In genomic region chr19:8324186-8325050, GRCh38 we compare ENCODE assay signal across 12 cellular contexts. TPM values are rescaled to one million over a fixed set of nuclear protein-coding genes. Genes with fewer than 3 reads are reported as not detected.
DNase-seq lines count a peak whose midpoint lies in the region; ATAC-seq, FAIRE-seq and TF ChIP-seq lines count a peak whose summit lies in the region.
"Had no signal": no experiment of that assay in that cellular context is flagged by ENCODE, and none has a peak within 500 bp of the region (broad histone marks: within the 10 kb centered on the region; RNA-seq: fewer than 3 reads in every experiment).

No MANE protein-coding gene starts in this region.

- H3K4me3 Mint-ChIP-seq in endothelial cell (ENCODE audit: unreplicated experiment), result no peak overlapping the region

- H3K4me1 ChIP-seq in kidney (ENCODE audit: control insufficient read depth in 1 of 2, insufficient read depth in 1 of 2, low read depth in 1 of 2, low read length in 2 of 2) (peaks cover 10 to 22% of the 10 kb centered on the region in 2 donors), stomach (peaks cover 20 to 44% (median 32%) of the 10 kb centered on the region in 4 donors)

- H3K9me3 ChIP-seq in SK-N-MC (ENCODE audit: low read depth, low read length) (no peaks in the 10 kb centered on the region), kidney (ENCODE audit: control insufficient read depth in 1 of 2, low read length in 2 of 2) (no peaks in the 10 kb centered on the region), stomach (no peaks in the 10 kb centered on the region)
- H3K9me3 ChIP-seq: left lung, Peyer's patch had no signal

- TF ChIP-seq CTCF in kidney (IDR thresholded peaks at IDR 0.05; ENCODE audit: borderline replicate concordance, extremely low read depth, insufficient read depth) (peak; percentile 13), endothelial cell (IDR thresholded peaks at IDR 0.05; ENCODE audit: unreplicated experiment) (no peak), stomach (IDR thresholded peaks at IDR 0.05) (no peak)

- WGBS in stomach, 5 donors, result 70 to 93% (median 73%) methylated on average over 3 to 17 of the region's 17 CpGs

- H3K36me3 ChIP-seq in H7 (replicated peaks; ENCODE audit: control insufficient read depth, insufficient read depth, low read length) (peaks cover 12% of the 10 kb centered on the region), SK-N-MC (ENCODE audit: insufficient read depth, low read length) (peaks cover 30% of the 10 kb centered on the region), kidney (ENCODE audit: control insufficient read depth in 1 of 2, insufficient read depth in 2 of 2, low read length in 2 of 2) (peaks cover 2 to 7% of the 10 kb centered on the region in 2 donors), stomach (peaks cover 15 to 24% (median 22%) of the 10 kb centered on the region in 4 donors)

- no peak for TF ChIP-seq EP300 in stomach (IDR thresholded peaks at IDR 0.05)

- H3K4me3 ChIP-seq in H7 (ENCODE audit: insufficient read depth, low read depth, low read length), result no peak overlapping the region
- H3K4me3 ChIP-seq in SK-N-MC, result no peak overlapping the region
- H3K4me3 ChIP-seq in kidney (ENCODE audit: low read length in 2 of 2), result no peak overlapping the region
- H3K4me3 ChIP-seq in stomach, result no peak overlapping the region
- H3K4me3 ChIP-seq: left lung, Peyer's patch had no signal

- FAIRE-seq in kidney (lab: Jason Lieb, UNC), result no peak

- H3K27ac ChIP-seq in SK-N-MC (0 out of 2 replicates have a peak overlapping the region, but pooled peaks have one; percentile 87), kidney (ENCODE audit: low read depth in 2 of 2, low read length in 2 of 2) (no peak overlapping the region), stomach (no peak overlapping the region)
- H3K27ac ChIP-seq: left lung had no signal

- peak; percentile 46 for DNase-seq in DMS53 treated with DMSO at 0.1 percent for 48 hours (lab: John Stamatoyannopoulos, UW; ENCODE audit: unreplicated experiment)
- DNase-seq in H7, result peak; percentile 74
- DNase-seq in SK-N-MC (ENCODE audit: low read depth, low spot score), result no peak
- no peak for DNase-seq in kidney
- no peak for DNase-seq in endothelial cell (ENCODE audit: low spot score)
- DNase-seq in stomach, result no peak
- DNase-seq: activated CD4-positive, alpha-beta T cell treated with anti-CD3 and anti-CD28 coated beads for 4 hours; NCI-H1048; Peyer's patch had no signal

- ATAC-seq in GM21526 (IDR thresholded peaks at IDR 0.05; ENCODE audit: low FRiP score, unreplicated experiment) (no peak), GM18873 (IDR thresholded peaks at IDR 0.05; ENCODE audit: low FRiP score, unreplicated experiment) (no peak)
- ATAC-seq: left lung had no signal

- H3K36me3 Mint-ChIP-seq in endothelial cell (ENCODE audit: low read depth, unreplicated experiment), result peaks cover 29% of the 10 kb centered on the region

- no peak overlapping the region for H3K27ac Mint-ChIP-seq in endothelial cell (ENCODE audit: unreplicated experiment)

- no peaks in the 10 kb centered on the region; the same call in 1 of the 2 replicates for H3K27me3 ChIP-seq in H7 (ENCODE audit: control insufficient read depth, insufficient read depth, low read length)
- H3K27me3 ChIP-seq in stomach, result no peaks in the 10 kb centered on the region
- H3K27me3 ChIP-seq: left lung, Peyer's patch had no signal

- peaks cover 34% of the 10 kb centered on the region for H3K4me1 Mint-ChIP-seq in endothelial cell (ENCODE audit: unreplicated experiment)

- H3K9me3 Mint-ChIP-seq in endothelial cell (ENCODE audit: unreplicated experiment), result no peaks in the 10 kb centered on the region

- H3K27me3 Mint-ChIP-seq in endothelial cell (ENCODE audit: unreplicated experiment), result peaks cover 24% of the 10 kb centered on the region

- intact Hi-C loops in kidney (cut with DNase I) (no loop called here), stomach (cut with DNase I; ENCODE audit: low total_unique reads) (no loop called here)

- H3K9ac ChIP-seq in SK-N-MC (ENCODE audit: insufficient read length) (no peak overlapping the region), kidney (ENCODE audit: low read length in 2 of 2) (no peak overlapping the region)

- TF ChIP-seq POLR2A in stomach (IDR thresholded peaks at IDR 0.05), result no peak

RNA-seq across cellular contexts. Expression of gene RPS28, which starts 3.1 kb away (rescaled TPM):
- total RNA-seq in H7 (2014; rRNA removed; shearing (Covaris generic)), result 512 and 545 TPM in 2 replicates
- total RNA-seq in kidney (1,258 TPM), endothelial cell (ENCODE audit: unreplicated experiment) (1,732 TPM), stomach (1,000 to 10,000 TPM in 2 of 5 donors, 100 to 1,000 TPM in 3; 335 to 2,088 (median 520) TPM)
- polyA plus RNA-seq in kidney (ENCODE audit: insufficient read depth, low read depth, low replicate concordance) (1,887 TPM), stomach (1,000 to 10,000 TPM in 1 of 3 donors, 100 to 1,000 TPM in 2; 778 to 1,474 (median 861) TPM)

RNA-seq across cellular contexts. Expression of gene NDUFA7, which starts 3.2 kb away (rescaled TPM):
- 103 and 117 TPM in 2 replicates for total RNA-seq in H7 (2014; rRNA removed; shearing (Covaris generic))
- total RNA-seq in kidney, result 51.2 TPM
- 304 TPM for polyA plus RNA-seq in kidney (ENCODE audit: insufficient read depth, low read depth, low replicate concordance)
- total RNA-seq in endothelial cell (ENCODE audit: unreplicated experiment), result 39.9 TPM
- total RNA-seq in stomach, result 10 to 100 TPM in 2 of 5 donors, 1 to 10 TPM in 3; 3.6 to 13.8 (median 9.6) TPM
- 100 to 1,000 TPM; 127 to 171 (median 150) TPM for polyA plus RNA-seq in stomach

RNA-seq across cellular contexts. Expression of gene CD320, which starts 16.3 kb away (rescaled TPM):
- 127 and 159 TPM in 2 replicates for total RNA-seq in H7 (2014; rRNA removed; shearing (Covaris generic))
- total RNA-seq in kidney (26.1 TPM), endothelial cell (ENCODE audit: unreplicated experiment) (111 TPM), stomach (100 to 1,000 TPM in 1 of 5 donors, 10 to 100 TPM in 4; 13.0 to 108 (median 19.1) TPM)
- polyA plus RNA-seq in kidney (ENCODE audit: insufficient read depth, low read depth, low replicate concordance) (63.1 TPM), stomach (10 to 100 TPM; 24.7 to 32.1 (median 27.0) TPM)

RNA-seq across cellular contexts. Expression of gene KANK3, which starts 18.6 kb away (rescaled TPM):
- 1.2 and 7.3 TPM in 2 replicates for total RNA-seq in H7 (2014; rRNA removed; shearing (Covaris generic))
- 26.6 TPM for total RNA-seq in kidney
- 15.0 TPM for polyA plus RNA-seq in kidney (ENCODE audit: insufficient read depth, low read depth, low replicate concordance)
- 109 TPM for total RNA-seq in endothelial cell (ENCODE audit: unreplicated experiment)
- 10 to 100 TPM in 2 of 5 donors, 1 to 10 TPM in 2, not detected in 1; 4.4 to 72.4 (median 8.8) TPM for total RNA-seq in stomach
- 10 to 100 TPM in 1 of 3 donors, 1 to 10 TPM in 2; 4.8 to 10.7 (median 7.1) TPM for polyA plus RNA-seq in stomach

RNA-seq across cellular contexts. Expression of gene ANGPTL4, which starts 39.5 kb away (rescaled TPM):
- 13.2 and 17.1 TPM in 2 replicates for total RNA-seq in H7 (2014; rRNA removed; shearing (Covaris generic))
- total RNA-seq in kidney (7.2 TPM), endothelial cell (ENCODE audit: unreplicated experiment) (14.3 TPM), stomach (100 to 1,000 TPM in 1 of 5 donors, 10 to 100 TPM in 2, 1 to 10 TPM in 2; 4.8 to 276 (median 19.8) TPM)
- polyA plus RNA-seq in kidney (ENCODE audit: insufficient read depth, low read depth, low replicate concordance) (40.3 TPM), stomach (10 to 100 TPM in 2 of 3 donors, 1 to 10 TPM in 1; 4.1 to 62.9 (median 22.9) TPM)

Comparison
In these comparisons a context has a peak if more than half of its experiments do, and no peak if none do; other contexts are left out.
1. DNase-seq: peak in DMS53 treated with DMSO at 0.1 percent for 48 hours (single experiment) and H7 (single experiment); none in SK-N-MC (single experiment), kidney (single experiment), endothelial cell (single experiment) and stomach (single experiment).